In the genomic region with DNA sequence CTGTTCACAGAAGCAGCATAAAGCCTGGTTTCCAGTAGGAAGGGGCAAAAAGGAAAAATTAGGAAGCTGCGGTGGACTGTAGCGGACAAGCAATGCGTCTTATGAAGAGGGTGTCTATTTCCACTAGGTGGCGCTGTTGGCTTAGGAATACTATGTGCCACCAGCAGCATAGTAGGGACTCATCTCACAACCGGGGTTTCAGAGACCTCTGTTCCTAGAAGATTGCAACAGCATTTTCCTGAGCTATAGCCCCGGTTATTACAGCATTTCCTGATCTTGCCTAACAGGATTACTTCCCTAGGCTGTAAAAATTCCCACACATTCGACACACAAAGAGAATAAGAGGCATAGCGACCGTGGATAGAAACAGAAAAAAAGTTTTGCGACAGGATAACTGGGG, we compare ENCODE assay signal across 8 cellular contexts.
DNase-seq lines count a peak whose midpoint lies in the region; ATAC-seq lines count a peak whose summit lies in the region.

No MANE protein-coding gene starts in this region.

- DNase-seq in Caki2 (ENCODE audit: low read depth), result peak; percentile 21
- DNase-seq in HK-2 (ENCODE audit: unreplicated experiment), result peak; percentile 28
- DNase-seq in activated CD4-positive, alpha-beta T cell treated with anti-CD3 and anti-CD28 coated beads, Interleukin-2, amount 50 U/mL, for 48 hours, result peak; percentile 7 to 27
- DNase-seq in iPS DF 19.7 (ENCODE audit: low read depth, low spot score), result peak; percentile 89
- DNase-seq in NCI-H1105 (lab: John Stamatoyannopoulos, UW), result no peak
- no peak for DNase-seq in activated effector memory CD4-positive, alpha-beta T cell treated with Interleukin-2 at 50 U/mL for 16 hours
- DNase-seq in NCI-H748 (lab: John Stamatoyannopoulos, UW; ENCODE audit: unreplicated experiment), result no peak

- ATAC-seq in HG03378 (IDR thresholded peaks at IDR 0.05; ENCODE audit: unreplicated experiment), result no peak

- in situ Hi-C loops in Caki2 (cut with HindIII; ENCODE audit: low pct_unique_long_range_greater_than_20kb, low sequenced_read_pairs), result no loop called here

Comparison
In these comparisons a context has a peak if more than half of its experiments do, and no peak if none do; other contexts are left out.
1. DNase-seq: peak in Caki2 (single experiment), HK-2 (single experiment), activated CD4-positive, alpha-beta T cell treated with anti-CD3 and anti-CD28 coated beads, Interleukin-2, amount 50 U/mL, for 48 hours (2 of 2) and iPS DF 19.7 (single experiment); none in NCI-H1105 (single experiment), activated effector memory CD4-positive, alpha-beta T cell treated with Interleukin-2 at 50 U/mL for 16 hours (single experiment) and NCI-H748 (single experiment).